ENCODE assay signal across 11 cellular contexts in the genomic region with DNA sequence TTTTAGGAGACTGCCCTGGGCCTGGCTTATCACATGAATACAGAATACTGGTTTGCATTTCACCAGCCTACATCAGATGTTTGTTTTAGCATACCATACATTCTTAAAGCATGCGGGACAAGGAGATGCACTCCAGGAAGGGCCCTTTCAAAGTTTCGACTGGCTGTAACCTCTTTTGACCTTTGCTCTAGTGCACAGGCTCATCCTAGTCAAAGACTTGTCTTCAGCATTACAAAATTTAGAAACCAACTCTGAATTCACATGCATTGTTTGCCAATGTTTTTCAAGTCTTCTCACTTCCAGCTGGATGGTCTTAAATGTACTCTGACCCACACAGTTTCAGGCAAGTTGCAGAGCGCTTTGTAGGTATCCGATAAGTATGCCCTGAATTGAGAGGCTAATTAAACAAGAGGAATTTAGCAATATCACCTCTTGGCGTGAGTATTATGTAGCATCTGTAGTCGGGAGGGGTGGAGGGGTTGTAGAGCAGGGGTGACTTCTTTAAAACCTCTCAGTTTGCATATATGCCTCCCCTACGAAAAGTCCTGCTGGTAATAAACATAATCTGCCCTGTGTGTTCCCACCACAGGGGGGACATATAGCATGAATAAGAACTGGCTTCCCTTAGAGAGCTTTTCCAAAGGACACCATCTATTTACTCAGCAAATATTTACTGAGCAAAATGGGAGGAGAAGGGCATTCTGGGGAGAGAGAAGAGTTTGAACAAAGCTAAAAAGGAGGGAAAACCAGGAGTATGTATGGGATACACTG. TPM values are rescaled to one million over a fixed set of nuclear protein-coding genes. Genes with fewer than 3 reads are reported as not detected.
A peak's percentile ranks its signal among the peaks of the same experiment; 100 is the strongest.
DNase-seq lines count a peak whose midpoint lies in the region; ATAC-seq and TF ChIP-seq lines count a peak whose summit lies in the region.
"Had no signal": no experiment of that assay in that cellular context is flagged by ENCODE, and none has a peak within 500 bp of the region (broad histone marks: within the 10 kb centered on the region; RNA-seq: fewer than 3 reads in every experiment).

No MANE protein-coding gene starts in this region.

- 12% methylated on average over 6 of the region's 7 CpGs for WGBS in right lobe of liver (ENCODE audit: insufficient coverage, low coverage, low lambda C conversion rate, missing lambda C conversion rate)

- H3K27ac Mint-ChIP-seq in natural killer cell = no peak overlapping the region
- H3K27ac Mint-ChIP-seq: activated B cell treated with CpG ODN at 0.5 μM for 24 hours had no signal

- 0 out of 2 replicates have a peak, but pooled peaks have one; percentile 6 for TF ChIP-seq CTCF in BE2C (IDR thresholded peaks at IDR 0.05; ENCODE audit: low read depth, low read length)
- peak; percentile 11 for TF ChIP-seq CTCF in astrocyte of the cerebellum (IDR thresholded peaks at IDR 0.05; ENCODE audit: low read depth, low read length, missing control alignments)
- TF ChIP-seq CTCF in right lobe of liver (IDR thresholded peaks at IDR 0.05) = peak in 1 of 4 donors; percentile 15
- no peak for TF ChIP-seq CTCF in natural killer cell (IDR thresholded peaks at IDR 0.05)

- H3K36me3 Mint-ChIP-seq in natural killer cell = no peaks in the 10 kb centered on the region

- H3K4me3 Mint-ChIP-seq in natural killer cell = no peak overlapping the region
- H3K4me3 Mint-ChIP-seq: activated B cell treated with CpG ODN at 0.5 μM for 24 hours had no signal

- H3K27me3 ChIP-seq in BE2C (no peaks in the 10 kb centered on the region), right lobe of liver (no peaks in the 10 kb centered on the region)

- no peak for TF ChIP-seq POLR2A in right lobe of liver (IDR thresholded peaks at IDR 0.05)

- intact Hi-C loops in right lobe of liver (cut with DNase I) (no loop called here), natural killer cell (cut with micrococcal nuclease) (no loop called here)

- H3K4me3 ChIP-seq in BE2C (ENCODE audit: low read depth, low read length) (no peak overlapping the region), astrocyte of the cerebellum (ENCODE audit: low read depth, low read length) (no peak overlapping the region), right lobe of liver (no peak overlapping the region)
- H3K4me3 ChIP-seq: GM12878 had no signal

- peak overlapping the region in 2 of 3 donors; percentile 52 to 61 for H3K27ac ChIP-seq in right lobe of liver

- H3K36me3 ChIP-seq in BE2C = no peaks in the 10 kb centered on the region
- no peaks in the 10 kb centered on the region for H3K36me3 ChIP-seq in right lobe of liver

- H3K9me3 ChIP-seq in BE2C = no peaks in the 10 kb centered on the region
- H3K9me3 ChIP-seq in right lobe of liver = no peaks in the 10 kb centered on the region

- no peaks in the 10 kb centered on the region for H3K9me3 Mint-ChIP-seq in natural killer cell
- H3K9me3 Mint-ChIP-seq: activated B cell treated with CpG ODN at 0.5 μM for 24 hours had no signal

- peaks cover 23 to 44% of the 10 kb centered on the region in 2 donors for H3K27me3 Mint-ChIP-seq in natural killer cell (ENCODE audit: low read depth in 2 of 2)

- peak; percentile 68 to 82 (median 79) for ATAC-seq in right lobe of liver
- no peak for ATAC-seq in HG03521 (IDR thresholded peaks at IDR 0.05; ENCODE audit: unreplicated experiment)
- no peak for ATAC-seq in HG02970 (IDR thresholded peaks at IDR 0.05; ENCODE audit: low FRiP score, unreplicated experiment)
- ATAC-seq in natural killer cell = no peak
- ATAC-seq: GM12878 had no signal

- DNase-seq in BE2C = no peak
- peak; percentile 82 for DNase-seq in NCI-H1092 treated with DMSO at 0.1 percent for 48 hours (lab: John Stamatoyannopoulos, UW)
- no peak for DNase-seq in astrocyte of the cerebellum (ENCODE audit: low read depth)
- no peak for DNase-seq in right lobe of liver
- no peak for DNase-seq in NCI-H128 (lab: John Stamatoyannopoulos, UW; ENCODE audit: unreplicated experiment)
- no peak for DNase-seq in natural killer cell
- DNase-seq: activated B cell treated with CpG ODN at 0.5 μM for 24 hours; stimulated activated CD4-positive, alpha-beta T cell treated with anti-CD3 and anti-CD28 coated beads, Interleukin-12 subunit alpha, Interleukin-12 subunit beta, amount 100 ng/mL, for 4 hours had no signal

- H3K4me1 Mint-ChIP-seq in natural killer cell = no peaks in the 10 kb centered on the region
- H3K4me1 Mint-ChIP-seq: activated B cell treated with CpG ODN at 0.5 μM for 24 hours had no signal

- in situ Hi-C loops in astrocyte of the cerebellum (cut with HindIII; ENCODE audit: low sequenced_read_pairs) = no loop called here

- H3K4me1 ChIP-seq in BE2C (no peaks in the 10 kb centered on the region), right lobe of liver (peaks cover 0 to 37% (median 15%) of the 10 kb centered on the region in 4 donors)

RNA-seq across cellular contexts. Expression of gene AHCYL1, which starts 24.4 kb away (rescaled TPM):
- 69.6 TPM for polyA plus RNA-seq in BE2C (2012; ENCODE audit: insufficient read depth, insufficient read length, low read depth)
- total RNA-seq in right lobe of liver (10 to 100 TPM; 51.4 to 77.5 (median 56.0) TPM), natural killer cell (10 to 100 TPM; 23.3 to 30.0 (median 29.1) TPM)

RNA-seq across cellular contexts. Expression of gene CSF1, which starts 49.5 kb away (rescaled TPM):
- polyA plus RNA-seq in BE2C (2012; ENCODE audit: insufficient read depth, insufficient read length, low read depth) = 9.1 TPM
- total RNA-seq in right lobe of liver = 10 to 100 TPM in 5 of 6 experiments, 1 to 10 TPM in 1; 4.8 to 44.1 (median 22.0) TPM
- 10 to 100 TPM in 1 of 3 donors, 1 to 10 TPM in 2; 2.1 to 57.9 (median 3.7) TPM for total RNA-seq in natural killer cell

Comparison
In these comparisons a context has a peak if more than half of its experiments do, and no peak if none do; other contexts are left out.
1. ATAC-seq: peak in right lobe of liver (4 of 4); none in HG03521 (single experiment), HG02970 (single experiment) and natural killer cell (0 of 3).